ENCODE assay signal across 8 cellular contexts in genomic region chr10:12195603-12196506, GRCh38. TPM values are rescaled to one million over a fixed set of nuclear protein-coding genes. Genes with fewer than 3 reads are reported as not detected.
A peak's percentile ranks its signal among the peaks of the same experiment; 100 is the strongest.
DNase-seq lines count a peak whose midpoint lies in the region; ATAC-seq and TF ChIP-seq lines count a peak whose summit lies in the region.

Gene CDC123, plus strand, starts transcription at chr10:12196188. Its CDS starts 58 bp downstream, at chr10:12196246.
Gene NUDT5, minus strand, starts transcription at chr10:12195891. Its CDS starts 9,600 bp downstream, at chr10:12186291.

- H3K27me3 ChIP-seq in gastroesophageal sphincter = no peaks in the 10 kb centered on the region
- H3K27me3 ChIP-seq in neutrophil = no peaks in the 10 kb centered on the region

- TF ChIP-seq POLR2A in gastroesophageal sphincter (IDR thresholded peaks at IDR 0.05) = peak; percentile 13 to 18

- H3K9me3 Mint-ChIP-seq in activated naive CD4-positive, alpha-beta T cell treated with anti-CD3 and anti-CD28 coated beads for 36 hours = no peaks in the 10 kb centered on the region

- H3K36me3 ChIP-seq in gastroesophageal sphincter = peaks cover 0 to 32% of the 10 kb centered on the region in 2 donors
- peaks cover 4% of the 10 kb centered on the region for H3K36me3 ChIP-seq in neutrophil

- WGBS in gastroesophageal sphincter (ENCODE audit: low coverage in 1 of 2), 2 donors = 0% methylated on average over 25 to 36 of the region's 62 CpGs

- H3K27me3 Mint-ChIP-seq in activated naive CD4-positive, alpha-beta T cell treated with anti-CD3 and anti-CD28 coated beads for 36 hours (ENCODE audit: low read depth) = no peaks in the 10 kb centered on the region

- no peaks in the 10 kb centered on the region for H3K9me3 ChIP-seq in gastroesophageal sphincter
- no peaks in the 10 kb centered on the region for H3K9me3 ChIP-seq in neutrophil

- H3K27ac ChIP-seq in gastroesophageal sphincter (peak within 1 kb of the TSS; percentile 87 to 92 (median 88)), neutrophil (peak within 1 kb of the TSS; percentile 95)

- H3K4me1 Mint-ChIP-seq in activated naive CD4-positive, alpha-beta T cell treated with anti-CD3 and anti-CD28 coated beads for 36 hours (ENCODE audit: low read depth) = peaks cover 58% of the 10 kb centered on the region

- peak within 1 kb of the TSS; percentile 98 for H3K27ac Mint-ChIP-seq in activated naive CD4-positive, alpha-beta T cell treated with anti-CD3 and anti-CD28 coated beads for 36 hours

- intact Hi-C loops in activated naive CD4-positive, alpha-beta T cell treated with anti-CD3 and anti-CD28 coated beads for 36 hours (cut with micrococcal nuclease) = loop anchor here (1.0 to 2.0 kb wide), 5 partner anchors 15 to 153 kb away; partner anchors contain the start of genes CAMK1D and DHTKD1

- H3K36me3 Mint-ChIP-seq in activated naive CD4-positive, alpha-beta T cell treated with anti-CD3 and anti-CD28 coated beads for 36 hours (ENCODE audit: low read depth) = peaks cover 34% of the 10 kb centered on the region

- H3K4me3 ChIP-seq in HFF-Myc (replicated peaks; ENCODE audit: low read depth, low read length) (peak within 1 kb of the TSS; percentile 98), gastroesophageal sphincter (peak within 1 kb of the TSS; percentile 91 to 98), neutrophil (ENCODE audit: low read depth in 1 of 2, low read length in 1 of 2) (peak within 1 kb of the TSS; percentile 87 to 90)

- TF ChIP-seq EP300 in gastroesophageal sphincter (IDR thresholded peaks at IDR 0.05) = no peak

- H3K4me1 ChIP-seq in gastroesophageal sphincter = peaks cover 4 to 62% (median 19%) of the 10 kb centered on the region in 3 donors
- H3K4me1 ChIP-seq in neutrophil (ENCODE audit: control insufficient read depth in 1 of 2, insufficient read depth in 1 of 2, low read depth in 1 of 2, low read length in 1 of 2) = peaks cover 43 to 61% of the 10 kb centered on the region in 2 experiments

- peak within 1 kb of the TSS; percentile 96 for H3K4me3 Mint-ChIP-seq in activated naive CD4-positive, alpha-beta T cell treated with anti-CD3 and anti-CD28 coated beads for 36 hours

- CTCF ChIA-PET in activated naive CD4-positive, alpha-beta T cell treated with anti-CD3 and anti-CD28 coated beads for 36 hours (lab: Charles Lee) = interaction anchor here (0.8 to 2.2 kb wide), 5 partner anchors 9 to 515 kb away, joined by 3 to 11 read pairs (median 4); partner anchors contain the start of gene UPF2

- ATAC-seq in gastroesophageal sphincter = peak; percentile 95

- DNase-seq in GM04504 (ENCODE audit: low read depth) (peak; percentile 83), HFF-Myc (ENCODE audit: extremely low read depth, low read depth) (peak; percentile 57), MV-4-11 (lab: John Stamatoyannopoulos, UW) (peak; percentile 93), SK-N-DZ (ENCODE audit: low spot score) (peak; percentile 94)
- DNase-seq in activated naive CD4-positive, alpha-beta T cell treated with anti-CD3 and anti-CD28 coated beads for 36 hours = peak; percentile 93

- TF ChIP-seq CTCF in HFF-Myc (IDR thresholded peaks at IDR 0.05; ENCODE audit: low read depth, low read length, missing control alignments) = no peak
- TF ChIP-seq CTCF in gastroesophageal sphincter (IDR thresholded peaks at IDR 0.05) = peak in 2 of 4 experiments; percentile 19 to 28
- no peak for TF ChIP-seq CTCF in neutrophil (IDR thresholded peaks at IDR 0.05)
- TF ChIP-seq CTCF in subcutaneous adipose tissue (IDR thresholded peaks at IDR 0.05; ENCODE audit: low read depth) = no peak

RNA-seq across cellular contexts. Expression of gene CDC123, which starts in this region (rescaled TPM):
- polyA plus RNA-seq in SK-N-DZ (2014; cell fraction: cytosol; rRNA removed) = 146 and 172 TPM in 2 replicates
- 81.4 and 85.9 TPM in 2 replicates for polyA plus RNA-seq in SK-N-DZ (2014; cell fraction: nucleus; rRNA removed)
- total RNA-seq in activated naive CD4-positive, alpha-beta T cell treated with anti-CD3 and anti-CD28 coated beads for 36 hours = 100 to 1,000 TPM; 108 to 117 TPM
- total RNA-seq in gastroesophageal sphincter (10 to 100 TPM; 53.5 to 83.7 (median 68.0) TPM), subcutaneous adipose tissue (10 to 100 TPM; 44.9 to 67.3 (median 53.6) TPM)

RNA-seq across cellular contexts. Expression of gene NUDT5, which starts in this region (rescaled TPM):
- polyA plus RNA-seq in SK-N-DZ (2014; cell fraction: cytosol; rRNA removed) = 204 and 205 TPM in 2 replicates
- polyA plus RNA-seq in SK-N-DZ (2014; cell fraction: nucleus; rRNA removed) = 141 and 159 TPM in 2 replicates
- 100 to 1,000 TPM in 1 of 2 experiments, 10 to 100 TPM in 1; 97.1 to 100 TPM for total RNA-seq in activated naive CD4-positive, alpha-beta T cell treated with anti-CD3 and anti-CD28 coated beads for 36 hours
- total RNA-seq in gastroesophageal sphincter (10 to 100 TPM; 23.0 to 31.2 (median 27.3) TPM), subcutaneous adipose tissue (10 to 100 TPM; 28.9 to 43.5 (median 42.8) TPM)

Comparison
In these comparisons a context has a peak if more than half of its experiments do, and no peak if none do; other contexts are left out.
1. Peak in every context shown above with its lines: DNase-seq, ATAC-seq, H3K4me3 ChIP-seq and H3K27ac ChIP-seq.